1 cellular context compared by ENCODE assay signal in genomic region chrX:274904-275475, GRCh38.
A peak's percentile ranks its signal among the peaks of the same experiment; 100 is the strongest.
TF ChIP-seq lines count a peak whose summit lies in the region.

No MANE protein-coding gene starts in this region.

TF ChIP-seq in K562, 482 proteins besides CTCF, POLR2A, EP300 and RAD21 (continued from another document):
- TF ChIP-seq TSHZ1 (CRISPR knock-in tag; IDR thresholded peaks at IDR 0.05) (no peak), ZBTB1 (CRISPR knock-in tag; IDR thresholded peaks at IDR 0.05; ENCODE audit: borderline replicate concordance, low read depth) (no peak), ZBTB9 (CRISPR knock-in tag; IDR thresholded peaks at IDR 0.05) (peak; percentile 65; the same call in 1 of the 2 replicates)
